31 cellular contexts compared by ENCODE assay signal in the genomic region with DNA sequence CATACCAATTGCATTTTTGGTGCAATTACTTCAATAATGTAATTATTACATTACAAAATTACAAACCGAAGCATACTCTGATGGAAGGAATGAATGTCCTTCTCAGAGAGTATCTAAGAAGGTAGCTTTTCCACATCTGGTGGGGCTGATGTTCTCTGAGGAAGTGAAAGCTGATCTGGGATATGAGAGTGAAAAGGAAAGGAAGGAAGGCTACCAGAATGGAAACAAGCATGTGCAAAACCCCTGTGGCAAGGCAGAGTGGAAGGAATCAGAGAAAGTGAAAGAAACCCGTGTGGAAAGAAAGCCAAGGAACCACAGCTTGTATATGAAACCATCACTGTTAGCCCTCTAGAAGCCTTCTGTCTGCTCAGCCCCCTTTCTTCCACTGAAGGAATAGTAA.
"Had no signal": no experiment of that assay in that cellular context is flagged by ENCODE, and none has a peak within 500 bp of the region (broad histone marks: within the 10 kb centered on the region; RNA-seq: fewer than 3 reads in every experiment).

No MANE protein-coding gene starts in this region.

- H3K4me1 Mint-ChIP-seq: brain, WTC11 had no signal

- ATAC-seq: activated T-helper 17 cell treated with anti-CD3 and anti-CD28 coated beads, Interleukin-2, amount 50 U/mL, for 72 hours; foreskin keratinocyte; gastrocnemius medialis; heart left ventricle; WTC11 had no signal

- H3K27ac ChIP-seq: ascending aorta, breast epithelium, cardiac muscle cell, colonic mucosa, esophagus muscularis mucosa, foreskin keratinocyte, gastrocnemius medialis, heart left ventricle, VCaP had no signal

- DNase-seq: activated CD4-positive, alpha-beta memory T cell treated with anti-CD3 and anti-CD28 coated beads, Interleukin-2, amount 10 ng/mL, durations not matched to agents 7 days and 5 days; activated CD4-positive, alpha-beta T cell treated with anti-CD3 and anti-CD28 coated beads for 1 hour; activated CD4-positive, alpha-beta T cell treated with anti-CD3 and anti-CD28 coated beads for 4 hours; activated CD4-positive, alpha-beta T cell treated with anti-CD3 and anti-CD28 coated beads, Interleukin-2, amount 10 ng/mL, durations not matched to agents 7 days and 5 days; activated CD4-positive, alpha-beta T cell treated with anti-CD3 and anti-CD28 coated beads, Interleukin-2, amount 50 U/mL, for 4 hours; activated CD8-positive, alpha-beta memory T cell treated with anti-CD3 and anti-CD28 coated beads, Interleukin-2, amount 50 U/mL, for 48 hours; activated effector memory CD4-positive, alpha-beta T cell treated with Interleukin-2 at 50 U/mL for 16 hours; activated gamma-delta T cell treated with Interleukin-2 at 50 U/mL for 16 hours; activated naive CD4-positive, alpha-beta T cell treated with anti-CD3 and anti-CD28 coated beads, Interleukin-2, amount 50 U/mL, for 16 hours; activated naive CD4-positive, alpha-beta T cell treated with Interleukin-2 at 50 U/mL for 16 hours; activated T-cell treated with anti-CD3 and anti-CD28 coated beads for 4 hours; activated T-cell treated with anti-CD3 and anti-CD28 coated beads, Interleukin-2, amount 50 U/mL, for 24 hours; central memory CD4-positive, alpha-beta T cell; cerebellar nuclear complex; colonic mucosa; effector CD8-positive, alpha-beta T cell; erythroblast; foreskin keratinocyte; gastrocnemius medialis; glutamatergic neuron; heart left ventricle; T-helper 2 cell had no signal

- H3K36me3 Mint-ChIP-seq: activated naive CD8-positive, alpha-beta T cell; brain; WTC11 had no signal

- H3K9me3 ChIP-seq: ascending aorta, breast epithelium, colonic mucosa, esophagus muscularis mucosa, gastrocnemius medialis, heart left ventricle had no signal

- H3K36me3 ChIP-seq: ascending aorta, breast epithelium, cardiac muscle cell, colonic mucosa, esophagus muscularis mucosa, gastrocnemius medialis, heart left ventricle had no signal

- H3K27me3 Mint-ChIP-seq: brain had no signal

- H3K27ac Mint-ChIP-seq: activated CD4-positive, alpha-beta memory T cell treated with anti-CD3 and anti-CD28 coated beads, Interleukin-2, amount 10 ng/mL, durations not matched to agents 7 days and 5 days; activated CD4-positive, alpha-beta T cell treated with anti-CD3 and anti-CD28 coated beads, Interleukin-2, amount 10 ng/mL, durations not matched to agents 7 days and 5 days; activated naive CD8-positive, alpha-beta T cell; activated T-cell treated with anti-CD3 and anti-CD28 coated beads, Interleukin-2, amount 50 U/mL, for 24 hours; activated T-helper 17 cell treated with anti-CD3 and anti-CD28 coated beads, Interleukin-2, amount 50 U/mL, for 72 hours; brain; WTC11 had no signal

- H3K4me1 ChIP-seq: ascending aorta, breast epithelium, colonic mucosa, esophagus muscularis mucosa, foreskin keratinocyte, gastrocnemius medialis, heart left ventricle had no signal

- H3K4me3 ChIP-seq: ascending aorta, breast epithelium, cardiac muscle cell, colonic mucosa, esophagus muscularis mucosa, gastrocnemius medialis, heart left ventricle had no signal

- H3K4me3 Mint-ChIP-seq: activated CD4-positive, alpha-beta memory T cell treated with anti-CD3 and anti-CD28 coated beads, Interleukin-2, amount 10 ng/mL, durations not matched to agents 7 days and 5 days; activated CD4-positive, alpha-beta T cell treated with anti-CD3 and anti-CD28 coated beads, Interleukin-2, amount 10 ng/mL, durations not matched to agents 7 days and 5 days; activated naive CD8-positive, alpha-beta T cell; activated T-cell treated with anti-CD3 and anti-CD28 coated beads, Interleukin-2, amount 50 U/mL, for 24 hours; activated T-helper 17 cell treated with anti-CD3 and anti-CD28 coated beads, Interleukin-2, amount 50 U/mL, for 72 hours; brain; WTC11 had no signal

- H3K9me3 Mint-ChIP-seq: activated CD4-positive, alpha-beta memory T cell treated with anti-CD3 and anti-CD28 coated beads, Interleukin-2, amount 10 ng/mL, durations not matched to agents 7 days and 5 days; activated CD4-positive, alpha-beta T cell treated with anti-CD3 and anti-CD28 coated beads, Interleukin-2, amount 10 ng/mL, durations not matched to agents 7 days and 5 days; activated T-cell treated with anti-CD3 and anti-CD28 coated beads, Interleukin-2, amount 50 U/mL, for 24 hours; activated T-helper 17 cell treated with anti-CD3 and anti-CD28 coated beads, Interleukin-2, amount 50 U/mL, for 72 hours; brain; WTC11 had no signal

- H3K27me3 ChIP-seq: ascending aorta, breast epithelium, colonic mucosa, esophagus muscularis mucosa, gastrocnemius medialis, heart left ventricle had no signal
